ENCODE assay signal across 23 cellular contexts in the genomic region with DNA sequence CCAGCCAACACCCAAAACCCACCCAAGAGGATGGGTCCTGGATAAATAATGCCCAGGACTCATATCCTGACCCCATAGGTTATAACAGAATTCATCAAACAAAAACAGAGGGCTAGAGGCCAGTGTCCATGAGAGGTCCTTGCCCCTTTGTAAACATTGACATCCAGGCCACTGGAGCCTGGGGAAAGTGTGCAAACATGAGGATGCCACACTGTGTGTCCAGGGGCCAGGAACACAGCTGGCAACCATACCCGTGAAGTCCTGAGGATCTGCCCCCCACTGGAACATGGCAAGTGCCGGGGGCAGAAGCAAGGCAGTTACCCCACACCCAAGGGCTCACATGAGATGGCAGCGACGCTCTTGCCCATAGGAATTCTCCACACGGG. TPM values are rescaled to one million over a fixed set of nuclear protein-coding genes. Genes with fewer than 3 reads are reported as not detected.
"Had no signal": no experiment of that assay in that cellular context is flagged by ENCODE, and none has a peak within 500 bp of the region (broad histone marks: within the 10 kb centered on the region; RNA-seq: fewer than 3 reads in every experiment).

No MANE protein-coding gene starts in this region.

- H3K27me3 ChIP-seq: MG63, SJSA1 had no signal

- H3K4me3 ChIP-seq: MG63, SJSA1, SK-N-MC had no signal

- DNase-seq: IMR-90, Karpas-422, KG1, MG63, NCI-H1092, NCI-H1105 treated with DMSO at 0.1 percent for 48 hours, NCI-H1417 treated with DMSO at 0.1 percent for 48 hours, NCI-H146, NCI-H1694 treated with DMSO at 0.1 percent for 48 hours, NCI-H1930, NCI-H2081, NCI-H2107, NCI-H226, NCI-H446, NCI-H510A, NCI-H524 treated with DMSO at 0.1 percent for 48 hours, NCI-H69, NCI-H774, Right ventricle myocardium superior, RPMI8226, SIG-M5 had no signal

- H3K36me3 ChIP-seq: MG63 had no signal

- H3K9me3 ChIP-seq: MG63, SJSA1 had no signal

- H3K27ac ChIP-seq: SJSA1, SK-N-MC had no signal

RNA-seq across cellular contexts. Expression of a gene that starts 29.8 kb away (rescaled TPM):
- total RNA-seq: SJSA1 had no signal
